ENCODE assay signal across 19 cellular contexts in genomic region chr2:10150436-10150835, GRCh38. TPM values are rescaled to one million over a fixed set of nuclear protein-coding genes. Genes with fewer than 3 reads are reported as not detected.
DNase-seq lines count a peak whose midpoint lies in the region; TF ChIP-seq lines count a peak whose summit lies in the region.
"Had no signal": no experiment of that assay in that cellular context is flagged by ENCODE, and none has a peak within 500 bp of the region (broad histone marks: within the 10 kb centered on the region; RNA-seq: fewer than 3 reads in every experiment).

No MANE protein-coding gene starts in this region.

- H3K27ac Mint-ChIP-seq in activated naive CD4-positive, alpha-beta T cell treated with anti-CD3 and anti-CD28 coated beads, Interleukin-2, amount 10 ng/mL, durations not matched to agents 7 days and 5 days: peak overlapping the region; percentile 81
- peak overlapping the region; percentile 20 for H3K27ac Mint-ChIP-seq in activated T-helper 2 cell treated with anti-CD3 and anti-CD28 coated beads, Interferon-gamma antibody, Interleukin-2, Interleukin-4, amounts not matched to agents 10 μg/mL and 5 μg/mL and 100 μg/mL, durations not matched to agents 14 hours and 24 hours and 36 hours
- H3K27ac Mint-ChIP-seq in progenitor cell of endocrine pancreas: peak overlapping the region; percentile 3

- H3K9me3 ChIP-seq in Peyer's patch: no peaks in the 10 kb centered on the region

- H3K4me1 Mint-ChIP-seq in activated naive CD4-positive, alpha-beta T cell treated with anti-CD3 and anti-CD28 coated beads, Interleukin-2, amount 10 ng/mL, durations not matched to agents 7 days and 5 days: peaks cover 33% of the 10 kb centered on the region
- H3K4me1 Mint-ChIP-seq in activated T-helper 2 cell treated with anti-CD3 and anti-CD28 coated beads, Interferon-gamma antibody, Interleukin-2, Interleukin-4, amounts not matched to agents 10 μg/mL and 5 μg/mL and 100 μg/mL, durations not matched to agents 14 hours and 24 hours and 36 hours (ENCODE audit: low read depth): peaks cover 17% of the 10 kb centered on the region
- no peaks in the 10 kb centered on the region for H3K4me1 Mint-ChIP-seq in progenitor cell of endocrine pancreas (ENCODE audit: low read depth)

- H3K4me1 ChIP-seq in Peyer's patch: peaks cover 0 to under 1% (median 0%) of the 10 kb centered on the region in 4 donors

- no peaks in the 10 kb centered on the region for H3K9me3 Mint-ChIP-seq in activated naive CD4-positive, alpha-beta T cell treated with anti-CD3 and anti-CD28 coated beads, Interleukin-2, amount 10 ng/mL, durations not matched to agents 7 days and 5 days
- no peaks in the 10 kb centered on the region for H3K9me3 Mint-ChIP-seq in activated T-helper 2 cell treated with anti-CD3 and anti-CD28 coated beads, Interferon-gamma antibody, Interleukin-2, Interleukin-4, amounts not matched to agents 10 μg/mL and 5 μg/mL and 100 μg/mL, durations not matched to agents 14 hours and 24 hours and 36 hours
- no peaks in the 10 kb centered on the region for H3K9me3 Mint-ChIP-seq in progenitor cell of endocrine pancreas (ENCODE audit: low read depth)

- intact Hi-C loops in activated T-helper 2 cell treated with anti-CD3 and anti-CD28 coated beads, Interferon-gamma antibody, Interleukin-2, Interleukin-4, amounts not matched to agents 10 μg/mL and 5 μg/mL and 100 μg/mL, durations not matched to agents 14 hours and 24 hours and 36 hours (cut with micrococcal nuclease): no loop called here

- H3K4me3 ChIP-seq in Peyer's patch: no peak overlapping the region

- H3K27ac ChIP-seq in Peyer's patch: peak overlapping the region in 3 of 4 donors; percentile 40 to 52 (median 42)

- CTCF ChIA-PET in activated naive CD4-positive, alpha-beta T cell treated with anti-CD3 and anti-CD28 coated beads, Interleukin-2, amount 10 ng/mL, durations not matched to agents 7 days and 5 days (lab: Charles Lee): interaction anchor here (0.7 kb wide), 1 partner anchor 285 kb away, joined by 3 read pairs; no protein-coding TSS in a partner anchor

- no peak overlapping the region for H3K4me3 Mint-ChIP-seq in activated naive CD4-positive, alpha-beta T cell treated with anti-CD3 and anti-CD28 coated beads, Interleukin-2, amount 10 ng/mL, durations not matched to agents 7 days and 5 days
- no peak overlapping the region for H3K4me3 Mint-ChIP-seq in activated T-helper 2 cell treated with anti-CD3 and anti-CD28 coated beads, Interferon-gamma antibody, Interleukin-2, Interleukin-4, amounts not matched to agents 10 μg/mL and 5 μg/mL and 100 μg/mL, durations not matched to agents 14 hours and 24 hours and 36 hours (ENCODE audit: low read depth)
- no peak overlapping the region for H3K4me3 Mint-ChIP-seq in progenitor cell of endocrine pancreas (ENCODE audit: low read depth)

- no peak for TF ChIP-seq CTCF in Peyer's patch (IDR thresholded peaks at IDR 0.05)
- TF ChIP-seq CTCF in progenitor cell of endocrine pancreas (IDR thresholded peaks at IDR 0.05; ENCODE audit: unreplicated experiment): no peak

- TF ChIP-seq POLR2A in Peyer's patch (IDR thresholded peaks at IDR 0.05): no peak

- no peak for DNase-seq in activated naive CD4-positive, alpha-beta T cell treated with anti-CD3 and anti-CD28 coated beads, Interleukin-2, amount 10 ng/mL, durations not matched to agents 7 days and 5 days
- no peak for DNase-seq in activated naive CD4-positive, alpha-beta T cell treated with anti-CD3 and anti-CD28 coated beads, Interleukin-2, amount 50 U/mL, for 16 hours
- DNase-seq in Peyer's patch (no peak), progenitor cell of endocrine pancreas (ENCODE audit: low spot score, unreplicated experiment) (no peak), kidney glomerular epithelial cell (lab: John Stamatoyannopoulos, UW) (no peak), T-helper 9 cell (no peak)
- no peak for DNase-seq in activated T-helper 2 cell treated with anti-CD3 and anti-CD28 coated beads, Interferon-gamma antibody, Interleukin-2, Interleukin-4, amounts not matched to agents 10 μg/mL and 5 μg/mL and 100 μg/mL, durations not matched to agents 14 hours and 24 hours and 36 hours (ENCODE audit: low spot score)
- DNase-seq: ACHN, C1 segment of cervical spinal cord, DMS79, KBM-7, NCI-H1417, NCI-H187, NCI-H2107, NCI-H226, NCI-H524, NCI-H82, OCI-M1, SHP77 had no signal

- H3K36me3 Mint-ChIP-seq in activated naive CD4-positive, alpha-beta T cell treated with anti-CD3 and anti-CD28 coated beads, Interleukin-2, amount 10 ng/mL, durations not matched to agents 7 days and 5 days: peaks cover 48% of the 10 kb centered on the region
- H3K36me3 Mint-ChIP-seq in activated T-helper 2 cell treated with anti-CD3 and anti-CD28 coated beads, Interferon-gamma antibody, Interleukin-2, Interleukin-4, amounts not matched to agents 10 μg/mL and 5 μg/mL and 100 μg/mL, durations not matched to agents 14 hours and 24 hours and 36 hours (ENCODE audit: low read depth): peaks cover 45% of the 10 kb centered on the region
- peaks cover 10% of the 10 kb centered on the region for H3K36me3 Mint-ChIP-seq in progenitor cell of endocrine pancreas (ENCODE audit: insufficient read depth)

- no peaks in the 10 kb centered on the region for H3K27me3 Mint-ChIP-seq in activated naive CD4-positive, alpha-beta T cell treated with anti-CD3 and anti-CD28 coated beads, Interleukin-2, amount 10 ng/mL, durations not matched to agents 7 days and 5 days
- H3K27me3 Mint-ChIP-seq in activated T-helper 2 cell treated with anti-CD3 and anti-CD28 coated beads, Interferon-gamma antibody, Interleukin-2, Interleukin-4, amounts not matched to agents 10 μg/mL and 5 μg/mL and 100 μg/mL, durations not matched to agents 14 hours and 24 hours and 36 hours (ENCODE audit: low read depth): no peaks in the 10 kb centered on the region
- no peaks in the 10 kb centered on the region for H3K27me3 Mint-ChIP-seq in progenitor cell of endocrine pancreas

- no peaks in the 10 kb centered on the region for H3K36me3 ChIP-seq in Peyer's patch

- H3K27me3 ChIP-seq in Peyer's patch: no peaks in the 10 kb centered on the region

RNA-seq across cellular contexts. Expression of gene RRM2, which starts 27.9 kb away (rescaled TPM):
- total RNA-seq in Peyer's patch (100 to 1,000 TPM in 1 of 4 donors, 10 to 100 TPM in 2, 1 to 10 TPM in 1; 6.7 to 139 (median 20.5) TPM), progenitor cell of endocrine pancreas (70.3 and 79.8 TPM in 2 replicates)
- 374 TPM in 2 replicates for total RNA-seq in activated T-helper 2 cell treated with anti-CD3 and anti-CD28 coated beads, Interferon-gamma antibody, Interleukin-2, Interleukin-4, amounts not matched to agents 10 μg/mL and 5 μg/mL and 100 μg/mL, durations not matched to agents 14 hours and 24 hours and 36 hours

Comparison
In these comparisons a context has a peak if more than half of its experiments do, and no peak if none do; other contexts are left out.
1. H3K27ac Mint-ChIP-seq: peak in every context shown above with its lines; median percentile 81 in activated naive CD4-positive, alpha-beta T cell treated with anti-CD3 and anti-CD28 coated beads, Interleukin-2, amount 10 ng/mL, durations not matched to agents 7 days and 5 days; 20 in activated T-helper 2 cell treated with anti-CD3 and anti-CD28 coated beads, Interferon-gamma antibody, Interleukin-2, Interleukin-4, amounts not matched to agents 10 μg/mL and 5 μg/mL and 100 μg/mL, durations not matched to agents 14 hours and 24 hours and 36 hours; 3 in progenitor cell of endocrine pancreas.